In genomic region chrX:103356897-103357296, GRCh38 we compare ENCODE assay signal across 8 cellular contexts. TPM values are rescaled to one million over a fixed set of nuclear protein-coding genes. Genes with fewer than 3 reads are reported as not detected.
DNase-seq lines count a peak whose midpoint lies in the region; ATAC-seq, FAIRE-seq and TF ChIP-seq lines count a peak whose summit lies in the region.

No MANE protein-coding gene starts in this region.

- intact Hi-C loops in body of pancreas (cut with DNase I) (no loop called here), kidney (cut with DNase I) (no loop called here)

- H3K27ac ChIP-seq in body of pancreas (peak overlapping the region; percentile 25 to 91 (median 88)), kidney (ENCODE audit: low read depth in 2 of 2, low read length in 2 of 2) (peak overlapping the region; percentile 95 to 97), stomach smooth muscle (ENCODE audit: low read length) (peak overlapping the region; percentile 77)

- FAIRE-seq in kidney (lab: Jason Lieb, UNC) = no peak

- peaks cover 4% of the 10 kb centered on the region for H3K4me1 ChIP-seq in body of pancreas
- peaks cover 0 to 2% of the 10 kb centered on the region in 2 donors for H3K4me1 ChIP-seq in kidney (ENCODE audit: control insufficient read depth in 1 of 2, insufficient read depth in 1 of 2, low read depth in 1 of 2, low read length in 2 of 2)
- no peaks in the 10 kb centered on the region for H3K4me1 ChIP-seq in stomach smooth muscle (ENCODE audit: control insufficient read depth, insufficient read depth, low read length)

- WGBS in body of pancreas, 2 donors = 0 to 3% methylated on average over 13 of the region's 13 CpGs

- H3K9me3 ChIP-seq in body of pancreas = no peaks in the 10 kb centered on the region
- no peaks in the 10 kb centered on the region for H3K9me3 ChIP-seq in kidney (ENCODE audit: control insufficient read depth in 1 of 2, low read length in 2 of 2)
- no peaks in the 10 kb centered on the region for H3K9me3 ChIP-seq in stomach smooth muscle (ENCODE audit: control insufficient read depth in 2 of 2, low read length in 2 of 2)

- no peak for DNase-seq in AG10803 (ENCODE audit: low read depth)
- DNase-seq in body of pancreas = peak in 3 of 4 donors; percentile 25 to 52 (median 26)
- no peak for DNase-seq in kidney
- no peak for DNase-seq in MV-4-11 (lab: John Stamatoyannopoulos, UW)

- TF ChIP-seq CTCF in AG10803 (conservative IDR thresholded peaks at IDR 0.05; ENCODE audit: low read length) = no peak
- no peak for TF ChIP-seq CTCF in body of pancreas (IDR thresholded peaks at IDR 0.05)
- TF ChIP-seq CTCF in kidney (IDR thresholded peaks at IDR 0.05; ENCODE audit: borderline replicate concordance, extremely low read depth, insufficient read depth) = no peak

- H3K9ac ChIP-seq in kidney (ENCODE audit: low read length in 2 of 2) = peak overlapping the region; percentile 83 to 98
- peak overlapping the region; percentile 93 to 97 for H3K9ac ChIP-seq in stomach smooth muscle (ENCODE audit: low read length in 2 of 2)

- no peaks in the 10 kb centered on the region for H3K27me3 ChIP-seq in body of pancreas
- no peaks in the 10 kb centered on the region for H3K27me3 ChIP-seq in stomach smooth muscle (ENCODE audit: control insufficient read depth in 1 of 2, insufficient read depth in 2 of 2, low read length in 2 of 2)

- peak overlapping the region; percentile 84 for H3K4me3 ChIP-seq in AG10803 (ENCODE audit: low read length)
- H3K4me3 ChIP-seq in body of pancreas = peak overlapping the region; percentile 15 to 34
- peak overlapping the region; percentile 95 to 96 for H3K4me3 ChIP-seq in kidney (ENCODE audit: low read length in 2 of 2)
- H3K4me3 ChIP-seq in stomach smooth muscle (ENCODE audit: low read length in 2 of 2) = peak overlapping the region; percentile 86 to 94

- H3K36me3 ChIP-seq in body of pancreas (replicated peaks in 1 of 2; ENCODE audit: insufficient read depth in 1 of 2, low read depth in 2 of 2) = no peaks in the 10 kb centered on the region
- no peaks in the 10 kb centered on the region for H3K36me3 ChIP-seq in kidney (ENCODE audit: control insufficient read depth in 1 of 2, insufficient read depth in 2 of 2, low read length in 2 of 2)
- H3K36me3 ChIP-seq in stomach smooth muscle (ENCODE audit: control insufficient read depth in 2 of 2, insufficient read depth in 2 of 2, low read length in 2 of 2) = no peaks in the 10 kb centered on the region

- ATAC-seq in HG03342 (IDR thresholded peaks at IDR 0.05; ENCODE audit: unreplicated experiment) (peak; percentile 19), body of pancreas (peak; percentile 68), HG03139 (IDR thresholded peaks at IDR 0.05; ENCODE audit: unreplicated experiment) (no peak), GM19328 (IDR thresholded peaks at IDR 0.05; ENCODE audit: unreplicated experiment) (no peak)

- TF ChIP-seq POLR2A in body of pancreas (IDR thresholded peaks at IDR 0.05) = no peak

RNA-seq across cellular contexts. Expression of gene TCEAL9, which starts 0.6 kb away (rescaled TPM):
- total RNA-seq in body of pancreas (10 to 100 TPM; 22.3 to 37.9 TPM), kidney (40.8 TPM)
- polyA plus RNA-seq in kidney (ENCODE audit: insufficient read depth, low read depth, low replicate concordance) = 141 TPM

RNA-seq across cellular contexts. Expression of gene BEX3, which starts 19.4 kb away (rescaled TPM):
- total RNA-seq in body of pancreas (10 to 100 TPM; 71.9 to 77.3 TPM), kidney (131 TPM)
- 458 TPM for polyA plus RNA-seq in kidney (ENCODE audit: insufficient read depth, low read depth, low replicate concordance)

RNA-seq across cellular contexts. Expression of gene TCEAL7, which starts 26.9 kb away (rescaled TPM):
- total RNA-seq in body of pancreas = 1 to 10 TPM in 1 of 2 donors, under 1 TPM in 1; 0.99 to 2.3 TPM
- 2.6 TPM for total RNA-seq in kidney
- polyA plus RNA-seq in kidney (ENCODE audit: insufficient read depth, low read depth, low replicate concordance) = 7.7 TPM

RNA-seq across cellular contexts. Expression of gene BEX2, which starts 46.1 kb away (rescaled TPM):
- total RNA-seq in body of pancreas = 10 to 100 TPM in 1 of 2 donors, 1 to 10 TPM in 1; 9.9 to 23.9 TPM
- 34.7 TPM for total RNA-seq in kidney
- 130 TPM for polyA plus RNA-seq in kidney (ENCODE audit: insufficient read depth, low read depth, low replicate concordance)

Comparison
In these comparisons a context has a peak if more than half of its experiments do, and no peak if none do; other contexts are left out.
1. DNase-seq: peak in body of pancreas (3 of 4); none in AG10803 (single experiment), kidney (single experiment) and MV-4-11 (single experiment).
2. H3K4me3 ChIP-seq: peak in every context shown above with its lines; median percentile 96 in kidney; 90 in stomach smooth muscle; 84 in AG10803; 24 in body of pancreas.
3. ATAC-seq: peak in HG03342 (single experiment) and body of pancreas (single experiment); none in HG03139 (single experiment) and GM19328 (single experiment).
4. Peak in every context shown above with its lines, with median percentiles within 50 percentile points of each other: H3K27ac ChIP-seq.